22 cellular contexts compared by ENCODE assay signal in the genomic region with DNA sequence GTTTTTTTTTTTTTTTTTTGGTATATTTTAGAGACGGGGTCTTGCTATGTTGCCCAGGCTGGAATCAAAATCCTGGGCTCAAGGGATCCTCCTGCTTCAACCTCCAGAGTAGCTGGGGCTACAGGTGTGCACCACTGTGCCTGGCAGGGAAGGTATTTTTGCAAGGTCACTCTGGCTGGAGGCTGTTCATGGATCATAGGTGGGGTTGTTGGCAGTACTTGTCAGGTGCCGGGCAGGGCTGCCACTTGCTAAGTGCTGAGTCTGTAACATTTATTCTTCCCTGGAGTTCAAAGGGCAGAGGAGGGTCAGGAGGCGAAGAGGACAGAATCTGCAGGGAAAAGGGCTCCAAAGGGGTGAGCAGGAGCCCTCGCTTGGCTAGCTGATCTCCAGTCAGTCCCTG. TPM values are rescaled to one million over a fixed set of nuclear protein-coding genes. Genes with fewer than 3 reads are reported as not detected.
"Had no signal": no experiment of that assay in that cellular context is flagged by ENCODE, and none has a peak within 500 bp of the region (broad histone marks: within the 10 kb centered on the region; RNA-seq: fewer than 3 reads in every experiment).

No MANE protein-coding gene starts in this region.

- H2AFZ ChIP-seq: hepatocyte had no signal

- H3K4me3 Mint-ChIP-seq: activated CD4-positive, alpha-beta T cell treated with anti-CD3 and anti-CD28 coated beads, Interleukin-2, amount 10 ng/mL, durations not matched to agents 7 days and 5 days; activated naive CD8-positive, alpha-beta T cell; effector memory CD8-positive, alpha-beta T cell; memory B cell; naive B cell; stimulated activated naive CD8-positive, alpha-beta T cell treated with anti-CD3 and anti-CD28 coated beads, Interleukin-15, Interleukin-2, amounts not matched to agents 100 ng/mL and 50 ng/mL, for 24 hours had no signal

- H3K27me3 Mint-ChIP-seq: activated CD4-positive, alpha-beta T cell treated with anti-CD3 and anti-CD28 coated beads, Interleukin-2, amount 10 ng/mL, durations not matched to agents 7 days and 5 days; activated naive CD8-positive, alpha-beta T cell; effector memory CD8-positive, alpha-beta T cell; memory B cell; naive B cell; stimulated activated naive CD8-positive, alpha-beta T cell treated with anti-CD3 and anti-CD28 coated beads, Interleukin-15, Interleukin-2, amounts not matched to agents 100 ng/mL and 50 ng/mL, for 24 hours had no signal

- H3K9me3 Mint-ChIP-seq: effector memory CD8-positive, alpha-beta T cell; memory B cell; naive B cell; stimulated activated naive CD8-positive, alpha-beta T cell treated with anti-CD3 and anti-CD28 coated beads, Interleukin-15, Interleukin-2, amounts not matched to agents 100 ng/mL and 50 ng/mL, for 24 hours had no signal

- H3K27ac ChIP-seq: cardiac muscle cell, hepatocyte, left lung, pancreas had no signal

- H3K4me1 ChIP-seq: pancreas had no signal

- H3K4me2 ChIP-seq: hepatocyte had no signal

- H3K9me3 ChIP-seq: left lung, mucosa of descending colon, pancreas had no signal

- H3K27ac Mint-ChIP-seq: activated CD4-positive, alpha-beta T cell treated with anti-CD3 and anti-CD28 coated beads, Interleukin-2, amount 10 ng/mL, durations not matched to agents 7 days and 5 days; activated naive CD8-positive, alpha-beta T cell; effector memory CD8-positive, alpha-beta T cell; memory B cell had no signal

- DNase-seq: activated CD4-positive, alpha-beta T cell treated with anti-CD3 and anti-CD28 coated beads, Interleukin-2, amount 10 ng/mL, durations not matched to agents 7 days and 5 days; activated CD8-positive, alpha-beta memory T cell treated with anti-CD3 and anti-CD28 coated beads for 24 hours; activated CD8-positive, alpha-beta memory T cell treated with anti-CD3 and anti-CD28 coated beads, Interleukin-2, amount 50 U/mL, for 48 hours; activated T-cell treated with anti-CD3 and anti-CD28 coated beads, Interleukin-2, amount 50 U/mL, for 48 hours; effector memory CD8-positive, alpha-beta T cell; mucosa of descending colon; naive B cell; T1000 had no signal

- FAIRE-seq: islet of Langerhans, pancreas had no signal

- H3K27me3 ChIP-seq: cardiac muscle cell, hepatocyte, left lung, pancreas had no signal

- ATAC-seq: activated CD4-positive, CD25-positive, alpha-beta regulatory T cell treated with anti-CD3 and anti-CD28 coated beads, Interleukin-2, amount 50 U/mL, for 24 hours; effector memory CD8-positive, alpha-beta T cell; left lung; mucosa of descending colon had no signal

- H3K4me3 ChIP-seq: cardiac muscle cell, hepatocyte, left lung, mucosa of descending colon, pancreas had no signal

RNA-seq across cellular contexts. Expression of gene A3GALT2, which starts 24.1 kb away (rescaled TPM):
- total RNA-seq: activated CD4-positive, alpha-beta T cell treated with anti-CD3 and anti-CD28 coated beads, Interleukin-2, amount 10 ng/mL, durations not matched to agents 7 days and 5 days; cardiac muscle cell; dermis microvascular lymphatic vessel endothelial cell; glomerular endothelial cell; hepatocyte; left lung; mucosa of descending colon; pancreas; T-helper 1 cell treated with Interleukin-12 subunit alpha and Interleukin-12 subunit beta and Interleukin-4 antibody, amounts not matched to agents 30 ng/mL and 1 ng/mL, for 36 hours; temporal lobe; ureter had no signal
- polyA plus RNA-seq: hepatocyte had no signal
